1 cellular context compared by ENCODE assay signal in the genomic region with DNA sequence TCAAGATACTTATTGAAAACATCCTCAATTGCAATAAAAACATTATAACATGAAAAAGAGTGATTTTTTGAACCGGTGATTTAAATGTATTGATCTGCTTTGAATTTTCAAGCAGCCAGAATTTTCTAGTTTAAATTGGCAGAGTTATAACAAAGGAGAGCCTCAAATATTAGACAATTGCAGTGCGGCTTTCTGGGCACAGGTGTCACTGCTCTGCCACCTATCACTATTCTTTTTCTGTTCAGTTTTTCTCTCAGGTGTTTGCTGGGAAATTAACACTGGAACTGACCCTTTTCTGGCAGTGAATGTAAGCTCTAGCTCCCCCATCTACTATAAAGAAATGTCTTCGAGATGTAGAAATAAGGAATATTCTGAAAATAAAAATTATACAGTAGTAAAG.
TF ChIP-seq lines count a peak whose summit lies in the region.

No MANE protein-coding gene starts in this region.

TF ChIP-seq in H1, 55 proteins besides CTCF, POLR2A, EP300 and RAD21 (continued from another document):
- TF ChIP-seq, protein P1, sequence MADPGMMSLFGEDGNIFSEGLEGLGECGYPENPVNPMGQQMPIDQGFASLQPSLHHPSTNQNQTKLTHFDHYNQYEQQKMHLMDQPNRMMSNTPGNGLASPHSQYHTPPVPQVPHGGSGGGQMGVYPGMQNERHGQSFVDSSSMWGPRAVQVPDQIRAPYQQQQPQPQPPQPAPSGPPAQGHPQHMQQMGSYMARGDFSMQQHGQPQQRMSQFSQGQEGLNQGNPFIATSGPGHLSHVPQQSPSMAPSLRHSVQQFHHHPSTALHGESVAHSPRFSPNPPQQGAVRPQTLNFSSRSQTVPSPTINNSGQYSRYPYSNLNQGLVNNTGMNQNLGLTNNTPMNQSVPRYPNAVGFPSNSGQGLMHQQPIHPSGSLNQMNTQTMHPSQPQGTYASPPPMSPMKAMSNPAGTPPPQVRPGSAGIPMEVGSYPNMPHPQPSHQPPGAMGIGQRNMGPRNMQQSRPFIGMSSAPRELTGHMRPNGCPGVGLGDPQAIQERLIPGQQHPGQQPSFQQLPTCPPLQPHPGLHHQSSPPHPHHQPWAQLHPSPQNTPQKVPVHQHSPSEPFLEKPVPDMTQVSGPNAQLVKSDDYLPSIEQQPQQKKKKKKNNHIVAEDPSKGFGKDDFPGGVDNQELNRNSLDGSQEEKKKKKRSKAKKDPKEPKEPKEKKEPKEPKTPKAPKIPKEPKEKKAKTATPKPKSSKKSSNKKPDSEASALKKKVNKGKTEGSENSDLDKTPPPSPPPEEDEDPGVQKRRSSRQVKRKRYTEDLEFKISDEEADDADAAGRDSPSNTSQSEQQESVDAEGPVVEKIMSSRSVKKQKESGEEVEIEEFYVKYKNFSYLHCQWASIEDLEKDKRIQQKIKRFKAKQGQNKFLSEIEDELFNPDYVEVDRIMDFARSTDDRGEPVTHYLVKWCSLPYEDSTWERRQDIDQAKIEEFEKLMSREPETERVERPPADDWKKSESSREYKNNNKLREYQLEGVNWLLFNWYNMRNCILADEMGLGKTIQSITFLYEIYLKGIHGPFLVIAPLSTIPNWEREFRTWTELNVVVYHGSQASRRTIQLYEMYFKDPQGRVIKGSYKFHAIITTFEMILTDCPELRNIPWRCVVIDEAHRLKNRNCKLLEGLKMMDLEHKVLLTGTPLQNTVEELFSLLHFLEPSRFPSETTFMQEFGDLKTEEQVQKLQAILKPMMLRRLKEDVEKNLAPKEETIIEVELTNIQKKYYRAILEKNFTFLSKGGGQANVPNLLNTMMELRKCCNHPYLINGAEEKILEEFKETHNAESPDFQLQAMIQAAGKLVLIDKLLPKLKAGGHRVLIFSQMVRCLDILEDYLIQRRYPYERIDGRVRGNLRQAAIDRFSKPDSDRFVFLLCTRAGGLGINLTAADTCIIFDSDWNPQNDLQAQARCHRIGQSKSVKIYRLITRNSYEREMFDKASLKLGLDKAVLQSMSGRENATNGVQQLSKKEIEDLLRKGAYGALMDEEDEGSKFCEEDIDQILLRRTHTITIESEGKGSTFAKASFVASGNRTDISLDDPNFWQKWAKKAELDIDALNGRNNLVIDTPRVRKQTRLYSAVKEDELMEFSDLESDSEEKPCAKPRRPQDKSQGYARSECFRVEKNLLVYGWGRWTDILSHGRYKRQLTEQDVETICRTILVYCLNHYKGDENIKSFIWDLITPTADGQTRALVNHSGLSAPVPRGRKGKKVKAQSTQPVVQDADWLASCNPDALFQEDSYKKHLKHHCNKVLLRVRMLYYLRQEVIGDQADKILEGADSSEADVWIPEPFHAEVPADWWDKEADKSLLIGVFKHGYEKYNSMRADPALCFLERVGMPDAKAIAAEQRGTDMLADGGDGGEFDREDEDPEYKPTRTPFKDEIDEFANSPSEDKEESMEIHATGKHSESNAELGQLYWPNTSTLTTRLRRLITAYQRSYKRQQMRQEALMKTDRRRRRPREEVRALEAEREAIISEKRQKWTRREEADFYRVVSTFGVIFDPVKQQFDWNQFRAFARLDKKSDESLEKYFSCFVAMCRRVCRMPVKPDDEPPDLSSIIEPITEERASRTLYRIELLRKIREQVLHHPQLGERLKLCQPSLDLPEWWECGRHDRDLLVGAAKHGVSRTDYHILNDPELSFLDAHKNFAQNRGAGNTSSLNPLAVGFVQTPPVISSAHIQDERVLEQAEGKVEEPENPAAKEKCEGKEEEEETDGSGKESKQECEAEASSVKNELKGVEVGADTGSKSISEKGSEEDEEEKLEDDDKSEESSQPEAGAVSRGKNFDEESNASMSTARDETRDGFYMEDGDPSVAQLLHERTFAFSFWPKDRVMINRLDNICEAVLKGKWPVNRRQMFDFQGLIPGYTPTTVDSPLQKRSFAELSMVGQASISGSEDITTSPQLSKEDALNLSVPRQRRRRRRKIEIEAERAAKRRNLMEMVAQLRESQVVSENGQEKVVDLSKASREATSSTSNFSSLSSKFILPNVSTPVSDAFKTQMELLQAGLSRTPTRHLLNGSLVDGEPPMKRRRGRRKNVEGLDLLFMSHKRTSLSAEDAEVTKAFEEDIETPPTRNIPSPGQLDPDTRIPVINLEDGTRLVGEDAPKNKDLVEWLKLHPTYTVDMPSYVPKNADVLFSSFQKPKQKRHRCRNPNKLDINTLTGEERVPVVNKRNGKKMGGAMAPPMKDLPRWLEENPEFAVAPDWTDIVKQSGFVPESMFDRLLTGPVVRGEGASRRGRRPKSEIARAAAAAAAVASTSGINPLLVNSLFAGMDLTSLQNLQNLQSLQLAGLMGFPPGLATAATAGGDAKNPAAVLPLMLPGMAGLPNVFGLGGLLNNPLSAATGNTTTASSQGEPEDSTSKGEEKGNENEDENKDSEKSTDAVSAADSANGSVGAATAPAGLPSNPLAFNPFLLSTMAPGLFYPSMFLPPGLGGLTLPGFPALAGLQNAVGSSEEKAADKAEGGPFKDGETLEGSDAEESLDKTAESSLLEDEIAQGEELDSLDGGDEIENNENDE (IDR thresholded peaks at IDR 0.05; ENCODE audit: insufficient replicate concordance, low read length) = no peak
- TF ChIP-seq CBX5 (IDR thresholded peaks at IDR 0.05; ENCODE audit: low read depth, low read length) (no peak), HDAC2 (IDR thresholded peaks at IDR 0.05; ENCODE audit: borderline replicate concordance in 1 of 2, low read depth in 2 of 2, low read length in 2 of 2) (no peak), TEAD4 (IDR thresholded peaks at IDR 0.05; ENCODE audit: low read depth, low read length) (no peak), SRF (IDR thresholded peaks at IDR 0.05; ENCODE audit: low read depth, low read length) (no peak)
